9 cellular contexts compared by ENCODE assay signal in the genomic region with DNA sequence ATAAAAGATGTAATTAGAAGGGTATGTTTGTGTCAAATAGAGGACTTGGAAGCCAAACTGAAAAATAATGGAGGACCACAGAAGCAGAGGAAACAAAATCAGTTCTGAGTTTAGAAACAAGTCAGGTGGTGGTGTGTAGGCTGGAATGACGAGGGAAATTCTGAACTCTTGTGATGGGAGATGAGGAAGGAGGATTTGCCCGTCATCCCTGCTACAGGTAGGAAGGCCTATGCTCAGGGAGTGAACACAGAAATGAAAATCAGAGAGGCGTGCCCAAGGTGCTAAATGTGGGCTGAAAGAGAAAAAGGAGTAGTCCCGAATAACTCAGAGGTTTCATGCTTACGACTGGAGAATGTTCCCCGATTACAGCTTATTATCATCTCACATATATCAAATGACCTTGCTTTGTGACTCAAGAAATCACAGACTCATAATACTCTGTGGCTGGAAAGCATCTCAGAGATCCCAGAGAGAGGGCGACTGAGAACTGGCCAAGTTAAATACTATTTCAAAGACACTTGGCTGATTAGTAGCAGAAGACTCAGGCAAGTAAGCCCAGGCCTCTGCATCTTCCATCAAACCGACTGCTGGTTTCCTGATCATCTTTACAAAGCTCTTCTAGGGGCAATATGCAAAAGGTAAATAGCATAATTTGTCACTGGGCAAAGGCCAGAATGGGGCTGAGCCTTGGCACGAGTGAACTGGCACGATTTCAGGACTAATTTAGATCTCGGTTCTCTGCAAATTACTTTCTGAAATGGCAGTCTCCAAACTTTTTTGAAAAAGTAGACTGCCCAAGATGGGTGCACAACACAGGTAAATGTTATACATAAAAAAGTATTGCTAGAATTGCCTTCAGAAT.
DNase-seq lines count a peak whose midpoint lies in the region; ATAC-seq and TF ChIP-seq lines count a peak whose summit lies in the region.
"Had no signal": no experiment of that assay in that cellular context is flagged by ENCODE, and none has a peak within 500 bp of the region (broad histone marks: within the 10 kb centered on the region; RNA-seq: fewer than 3 reads in every experiment).

No MANE protein-coding gene starts in this region.

- peak; percentile 71 for ATAC-seq in sciatic nerve
- ATAC-seq in effector memory CD8-positive, alpha-beta T cell (replicated peaks) = no peak

- H3K27me3 ChIP-seq in Karpas-422 (ENCODE audit: low read length) = no peaks in the 10 kb centered on the region

- no peaks in the 10 kb centered on the region for H3K4me1 ChIP-seq in Karpas-422 (ENCODE audit: low read length)
- H3K4me1 ChIP-seq: Caco-2 had no signal

- no peak overlapping the region for H3K4me2 ChIP-seq in Karpas-422 (ENCODE audit: low read depth, low read length, poor library complexity, severe bottlenecking)

- no peaks in the 10 kb centered on the region for H3K36me3 Mint-ChIP-seq in effector memory CD8-positive, alpha-beta T cell (ENCODE audit: insufficient read depth)
- peaks cover 2% of the 10 kb centered on the region for H3K36me3 Mint-ChIP-seq in activated naive CD4-positive, alpha-beta T cell treated with anti-CD3 and anti-CD28 coated beads for 36 hours (ENCODE audit: low read depth)

- no peak for TF ChIP-seq CTCF in foreskin fibroblast (IDR thresholded peaks at IDR 0.05; ENCODE audit: low read depth, low read length)

- no peaks in the 10 kb centered on the region for H3K79me2 ChIP-seq in Karpas-422 (ENCODE audit: low read length)

- no peaks in the 10 kb centered on the region for H3K9me2 ChIP-seq in Karpas-422 (replicated peaks; ENCODE audit: insufficient read depth, low read length)

- H3K4me1 Mint-ChIP-seq in effector memory CD8-positive, alpha-beta T cell (ENCODE audit: low read depth in 2 of 2) = peaks cover 8 to 11% of the 10 kb centered on the region in 2 donors
- peaks cover 7% of the 10 kb centered on the region for H3K4me1 Mint-ChIP-seq in activated naive CD4-positive, alpha-beta T cell treated with anti-CD3 and anti-CD28 coated beads for 36 hours (ENCODE audit: low read depth)

- no peaks in the 10 kb centered on the region for H3K27me3 Mint-ChIP-seq in effector memory CD8-positive, alpha-beta T cell
- H3K27me3 Mint-ChIP-seq in activated naive CD4-positive, alpha-beta T cell treated with anti-CD3 and anti-CD28 coated beads for 36 hours (ENCODE audit: low read depth) = no peaks in the 10 kb centered on the region

- H3K9me3 ChIP-seq in Karpas-422 (ENCODE audit: low read length) = no peaks in the 10 kb centered on the region
- H3K9me3 ChIP-seq: Caco-2 had no signal

- CTCF ChIA-PET in activated naive CD4-positive, alpha-beta T cell treated with anti-CD3 and anti-CD28 coated beads for 36 hours (lab: Charles Lee) = interaction anchor here (0.6 to 1.3 kb wide), 2 partner anchors 16 to 370 kb away, joined by 4 read pairs; no protein-coding TSS in a partner anchor

- intact Hi-C loops in sciatic nerve (cut with DNase I) = no loop called here
- intact Hi-C loops in activated naive CD4-positive, alpha-beta T cell treated with anti-CD3 and anti-CD28 coated beads for 36 hours (cut with micrococcal nuclease) = no loop called here

- no peak overlapping the region for H3K27ac Mint-ChIP-seq in effector memory CD8-positive, alpha-beta T cell
- no peak overlapping the region for H3K27ac Mint-ChIP-seq in activated naive CD4-positive, alpha-beta T cell treated with anti-CD3 and anti-CD28 coated beads for 36 hours

- no peaks in the 10 kb centered on the region for H3K36me3 ChIP-seq in Karpas-422 (ENCODE audit: insufficient read depth, low read length)

- H4K20me1 ChIP-seq in Karpas-422 (ENCODE audit: insufficient read depth, low read depth, low read length) = no peaks in the 10 kb centered on the region

- DNase-seq in EH (ENCODE audit: low read depth) = peak; percentile 92
- DNase-seq in RPMI7951 (ENCODE audit: low read depth) = peak; percentile 51
- peak; percentile 74 to 82 for DNase-seq in foreskin fibroblast
- DNase-seq in sciatic nerve (ENCODE audit: low spot score) = no peak
- no peak for DNase-seq in MV-4-11 (lab: John Stamatoyannopoulos, UW)
- no peak for DNase-seq in effector memory CD8-positive, alpha-beta T cell
- DNase-seq in Karpas-422 = no peak
- DNase-seq in activated naive CD4-positive, alpha-beta T cell treated with anti-CD3 and anti-CD28 coated beads for 36 hours = no peak
- DNase-seq: Caco-2 had no signal

- no peak overlapping the region for H2AFZ ChIP-seq in Karpas-422 (ENCODE audit: low read length)

- H3K4me3 ChIP-seq in foreskin fibroblast (ENCODE audit: low read depth in 1 of 2, low read length in 2 of 2) (no peak overlapping the region), Karpas-422 (ENCODE audit: low read length) (no peak overlapping the region)

- no peak overlapping the region for H3K4me3 Mint-ChIP-seq in effector memory CD8-positive, alpha-beta T cell
- H3K4me3 Mint-ChIP-seq in activated naive CD4-positive, alpha-beta T cell treated with anti-CD3 and anti-CD28 coated beads for 36 hours = no peak overlapping the region

- no peak overlapping the region for H3K27ac ChIP-seq in Karpas-422 (ENCODE audit: low read length)

- H3K9me3 Mint-ChIP-seq in effector memory CD8-positive, alpha-beta T cell = peaks cover 4 to 5% of the 10 kb centered on the region in 2 donors
- peaks cover 9% of the 10 kb centered on the region for H3K9me3 Mint-ChIP-seq in activated naive CD4-positive, alpha-beta T cell treated with anti-CD3 and anti-CD28 coated beads for 36 hours

- no peak overlapping the region for H3K9ac ChIP-seq in Karpas-422 (ENCODE audit: low read length)

Comparison
In these comparisons a context has a peak if more than half of its experiments do, and no peak if none do; other contexts are left out.
1. DNase-seq: peak in EH (single experiment), RPMI7951 (single experiment) and foreskin fibroblast (2 of 2); none in sciatic nerve (single experiment), MV-4-11 (single experiment), effector memory CD8-positive, alpha-beta T cell (0 of 3), Karpas-422 (single experiment) and activated naive CD4-positive, alpha-beta T cell treated with anti-CD3 and anti-CD28 coated beads for 36 hours (single experiment).